Comparison of ENCODE assay signal across 34 cellular contexts in genomic region chr19:28619842-28620429, GRCh38.
"Had no signal": no experiment of that assay in that cellular context is flagged by ENCODE, and none has a peak within 500 bp of the region (broad histone marks: within the 10 kb centered on the region; RNA-seq: fewer than 3 reads in every experiment).

No MANE protein-coding gene starts in this region.

- H3K4me2 ChIP-seq: smooth muscle cell had no signal

- H3K27ac Mint-ChIP-seq: activated CD4-positive, alpha-beta memory T cell treated with anti-CD3 and anti-CD28 coated beads for 36 hours; activated CD4-positive, alpha-beta T cell treated with anti-CD3 and anti-CD28 coated beads, Interleukin-2, amount 10 ng/mL, durations not matched to agents 24 days and 14 days; activated naive CD4-positive, alpha-beta T cell treated with anti-CD3 and anti-CD28 coated beads for 36 hours; activated naive CD8-positive, alpha-beta T cell treated with anti-CD3 and anti-CD28 coated beads, Interleukin-2, amount 10 ng/mL, durations not matched to agents 7 days and 5 days; activated T-helper 1 cell treated with anti-CD3 and anti-CD28 coated beads, Interleukin-12 subunit alpha, Interleukin-12 subunit beta, Interleukin-2, Interleukin-4 antibody, amounts not matched to agents 30 ng/mL and 10 ng/mL and 1 ng/mL, durations not matched to agents 14 hours and 24 hours and 36 hours; dendritic cell treated with granulocyte-macrophage colony-stimulating factor and Interleukin-4, amounts not matched to agents 40 ng/mL and 50 ng/mL, for 4 days; naive B cell; stimulated activated memory B cell treated with anti-CD40 and anti-IgM and Interleukin-4, amounts not matched to agents 10 μg/mL and 1 μg/mL and 100 μg/mL, for 72 hours; stimulated activated naive CD8-positive, alpha-beta T cell treated with anti-CD3 and anti-CD28 coated beads, Interleukin-15, amount 100 ng/mL, for 72 hours; T-helper 17 cell had no signal

- H3K4me3 ChIP-seq: esophagus squamous epithelium, left lung, lung, pancreas, prostate gland, sigmoid colon, smooth muscle cell, tibial artery had no signal

- ATAC-seq: left lung; pancreas; stimulated activated memory B cell treated with anti-CD40 and anti-IgM and Interleukin-4, amounts not matched to agents 10 μg/mL and 1 μg/mL and 100 μg/mL, for 72 hours; stimulated activated naive CD8-positive, alpha-beta T cell treated with anti-CD3 and anti-CD28 coated beads, Interleukin-15, amount 100 ng/mL, for 72 hours; T-helper 17 cell had no signal

- H3K4me1 ChIP-seq: esophagus squamous epithelium, left lung, pancreas, prostate gland, sigmoid colon, tibial artery had no signal

- H3K4me1 Mint-ChIP-seq: activated CD4-positive, alpha-beta T cell treated with anti-CD3 and anti-CD28 coated beads, Interleukin-2, amount 10 ng/mL, durations not matched to agents 24 days and 14 days; activated naive CD8-positive, alpha-beta T cell treated with anti-CD3 and anti-CD28 coated beads, Interleukin-2, amount 10 ng/mL, durations not matched to agents 7 days and 5 days; naive B cell; stimulated activated memory B cell treated with anti-CD40 and anti-IgM and Interleukin-4, amounts not matched to agents 10 μg/mL and 1 μg/mL and 100 μg/mL, for 72 hours; stimulated activated naive CD8-positive, alpha-beta T cell treated with anti-CD3 and anti-CD28 coated beads, Interleukin-15, amount 100 ng/mL, for 72 hours; T-helper 17 cell had no signal

- H3K27me3 ChIP-seq: brain microvascular endothelial cell, esophagus squamous epithelium, left lung, pancreas, sigmoid colon, tibial artery had no signal

- H3K36me3 ChIP-seq: brain microvascular endothelial cell, esophagus squamous epithelium, left lung, pancreas, prostate gland, sigmoid colon, tibial artery had no signal

- H3K27me3 Mint-ChIP-seq: activated CD4-positive, alpha-beta memory T cell treated with anti-CD3 and anti-CD28 coated beads for 36 hours; activated CD4-positive, alpha-beta T cell treated with anti-CD3 and anti-CD28 coated beads, Interleukin-2, amount 10 ng/mL, durations not matched to agents 24 days and 14 days; activated naive CD8-positive, alpha-beta T cell treated with anti-CD3 and anti-CD28 coated beads, Interleukin-2, amount 10 ng/mL, durations not matched to agents 7 days and 5 days; stimulated activated memory B cell treated with anti-CD40 and anti-IgM and Interleukin-4, amounts not matched to agents 10 μg/mL and 1 μg/mL and 100 μg/mL, for 72 hours; T-helper 17 cell had no signal

- DNase-seq: activated CD4-positive, alpha-beta memory T cell treated with anti-CD3 and anti-CD28 coated beads for 36 hours; activated CD4-positive, alpha-beta T cell treated with anti-CD3 and anti-CD28 coated beads, Interleukin-2, amount 10 ng/mL, durations not matched to agents 24 days and 14 days; activated CD4-positive, CD25-positive, alpha-beta regulatory T cell treated with anti-CD3 and anti-CD28 coated beads, Interleukin-2, amount 50 U/mL, for 72 hours; activated CD8-positive, alpha-beta memory T cell treated with anti-CD3 and anti-CD28 coated beads, Interleukin-2, amount 50 U/mL, for 4 hours; activated effector memory CD4-positive, alpha-beta T cell treated with anti-CD3 and anti-CD28 coated beads, Interleukin-2, amount 50 U/mL, for 16 hours; activated naive CD4-positive, alpha-beta T cell treated with anti-CD3 and anti-CD28 coated beads for 36 hours; activated naive CD8-positive, alpha-beta T cell treated with anti-CD3 and anti-CD28 coated beads, Interleukin-2, amount 10 ng/mL, durations not matched to agents 7 days and 5 days; activated T-cell treated with anti-CD3 and anti-CD28 coated beads, Interleukin-2, amount 50 U/mL, for 1 hour; amniotic stem cell; brain microvascular endothelial cell; central memory CD4-positive, alpha-beta T cell; effector CD4-positive, alpha-beta T cell; esophagus squamous epithelium; foreskin melanocyte; kidney glomerular epithelial cell; left lung; naive B cell; nucleus accumbens; pancreas; retina; sigmoid colon; stimulated activated CD4-positive, alpha-beta T cell treated with anti-CD3 and anti-CD28 coated beads, Interleukin-1b, Interleukin-23, amount 100 ng/mL, for 48 hours; stimulated activated CD4-positive, alpha-beta T cell treated with anti-CD3 and anti-CD28 coated beads, Interleukin-4, amount 100 ng/mL, for 4 hours; stimulated activated CD8-positive, alpha-beta memory T cell treated with anti-CD3 and anti-CD28 coated beads, Interleukin-4, amount 100 ng/mL, for 48 hours; stimulated activated naive CD8-positive, alpha-beta T cell treated with anti-CD3 and anti-CD28 coated beads, Interleukin-15, amount 100 ng/mL, for 72 hours; T-helper 17 cell; T1000; tibial artery had no signal

- H3K36me3 Mint-ChIP-seq: activated CD4-positive, alpha-beta memory T cell treated with anti-CD3 and anti-CD28 coated beads for 36 hours; activated naive CD8-positive, alpha-beta T cell treated with anti-CD3 and anti-CD28 coated beads, Interleukin-2, amount 10 ng/mL, durations not matched to agents 7 days and 5 days; stimulated activated memory B cell treated with anti-CD40 and anti-IgM and Interleukin-4, amounts not matched to agents 10 μg/mL and 1 μg/mL and 100 μg/mL, for 72 hours had no signal

- H3K27ac ChIP-seq: brain microvascular endothelial cell, esophagus squamous epithelium, left lung, pancreas, prostate gland, sigmoid colon, tibial artery had no signal

- H3K9me3 ChIP-seq: pancreas, prostate gland had no signal

- H3K4me3 Mint-ChIP-seq: activated CD4-positive, alpha-beta memory T cell treated with anti-CD3 and anti-CD28 coated beads for 36 hours; activated CD4-positive, alpha-beta T cell treated with anti-CD3 and anti-CD28 coated beads, Interleukin-2, amount 10 ng/mL, durations not matched to agents 24 days and 14 days; activated naive CD4-positive, alpha-beta T cell treated with anti-CD3 and anti-CD28 coated beads for 36 hours; activated naive CD8-positive, alpha-beta T cell treated with anti-CD3 and anti-CD28 coated beads, Interleukin-2, amount 10 ng/mL, durations not matched to agents 7 days and 5 days; activated T-helper 1 cell treated with anti-CD3 and anti-CD28 coated beads, Interleukin-12 subunit alpha, Interleukin-12 subunit beta, Interleukin-2, Interleukin-4 antibody, amounts not matched to agents 30 ng/mL and 10 ng/mL and 1 ng/mL, durations not matched to agents 14 hours and 24 hours and 36 hours; dendritic cell treated with granulocyte-macrophage colony-stimulating factor and Interleukin-4, amounts not matched to agents 40 ng/mL and 50 ng/mL, for 4 days; naive B cell; stimulated activated memory B cell treated with anti-CD40 and anti-IgM and Interleukin-4, amounts not matched to agents 10 μg/mL and 1 μg/mL and 100 μg/mL, for 72 hours; stimulated activated naive CD8-positive, alpha-beta T cell treated with anti-CD3 and anti-CD28 coated beads, Interleukin-15, amount 100 ng/mL, for 72 hours; T-helper 17 cell had no signal
